ENCODE assay signal across 34 cellular contexts in the genomic region with DNA sequence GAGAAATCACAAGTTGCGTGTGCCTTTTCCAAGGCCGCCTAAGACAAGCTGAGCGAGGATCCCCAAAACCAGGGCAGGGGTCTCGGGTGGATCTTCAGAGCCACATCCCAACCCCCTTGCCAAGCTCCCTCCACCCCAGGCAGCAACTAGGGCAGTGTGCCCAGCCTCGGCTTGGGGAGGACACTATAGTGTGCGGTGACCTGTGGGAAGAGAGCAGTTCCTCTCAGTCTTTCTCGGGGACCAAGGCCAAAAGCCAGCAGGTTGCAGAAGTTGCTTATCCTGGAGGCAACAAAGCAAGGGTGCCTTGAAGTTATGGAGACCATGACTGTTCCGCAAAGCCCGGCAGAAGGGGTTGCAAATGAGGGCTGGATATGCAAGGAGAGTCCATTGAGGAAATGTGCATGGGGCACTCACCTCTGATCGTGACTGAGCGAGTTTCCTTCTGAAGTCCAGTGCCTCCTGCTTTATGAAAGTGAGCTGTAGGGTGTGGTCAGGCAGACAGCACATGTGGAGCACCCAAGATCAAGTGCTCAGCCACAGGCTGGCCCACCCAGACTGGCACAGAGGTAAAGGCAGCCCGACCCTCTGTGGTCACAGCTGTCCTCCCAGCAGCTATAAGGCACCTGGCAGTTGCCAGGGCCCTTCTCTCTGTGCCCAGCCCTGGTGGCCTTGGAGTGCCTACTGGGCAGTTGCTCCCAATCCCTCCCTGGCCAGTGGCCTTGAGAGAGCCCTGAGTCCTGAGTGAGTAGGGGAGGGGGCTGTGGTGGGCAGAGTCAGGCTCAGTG.
"Had no signal": no experiment of that assay in that cellular context is flagged by ENCODE, and none has a peak within 500 bp of the region (broad histone marks: within the 10 kb centered on the region; RNA-seq: fewer than 3 reads in every experiment).

No MANE protein-coding gene starts in this region.

- H3K4me3 Mint-ChIP-seq: activated B cell treated with CpG ODN at 0.5 μM for 24 hours; activated CD8-positive, alpha-beta T cell treated with anti-CD3 and anti-CD28 coated beads for 36 hours; activated naive CD4-positive, alpha-beta T cell treated with anti-CD3 and anti-CD28 coated beads for 36 hours; activated naive CD4-positive, alpha-beta T cell treated with anti-CD3 and anti-CD28 coated beads, Interleukin-2, amount 50 U/mL, for 24 hours; activated naive CD8-positive, alpha-beta T cell treated with anti-CD3 and anti-CD28 coated beads for 36 hours; activated naive CD8-positive, alpha-beta T cell treated with anti-CD3 and anti-CD28 coated beads, Interleukin-2, amount 50 U/mL, for 24 hours; activated T-helper 1 cell treated with anti-CD3 and anti-CD28 coated beads, Interleukin-12 subunit alpha, Interleukin-12 subunit beta, Interleukin-2, Interleukin-4 antibody, amounts not matched to agents 30 ng/mL and 10 ng/mL and 1 ng/mL, durations not matched to agents 14 hours and 24 hours and 36 hours; T-helper 17 cell; T-helper 2 cell treated with Interferon-gamma antibody and Interleukin-4, amounts not matched to agents 5 μg/mL and 100 μg/mL, for 36 hours had no signal

- H3K27me3 ChIP-seq: adrenal gland, body of pancreas, breast epithelium, colonic mucosa, gastroesophageal sphincter had no signal

- DNase-seq: activated B cell treated with CpG ODN at 0.5 μM for 24 hours; activated CD4-positive, alpha-beta T cell treated with anti-CD3 and anti-CD28 coated beads for 48 hours; activated CD4-positive, alpha-beta T cell treated with anti-CD3 and anti-CD28 coated beads, Interleukin-2, amount 50 U/mL, for 1 hour; activated CD4-positive, alpha-beta T cell treated with anti-CD3 and anti-CD28 coated beads, Interleukin-2, amount 50 U/mL, for 48 hours; activated CD8-positive, alpha-beta memory T cell treated with anti-CD3 and anti-CD28 coated beads for 24 hours; activated CD8-positive, alpha-beta T cell treated with anti-CD3 and anti-CD28 coated beads for 36 hours; activated effector memory CD4-positive, alpha-beta T cell treated with anti-CD3 and anti-CD28 coated beads, Interleukin-2, amount 50 U/mL, for 16 hours; activated naive CD4-positive, alpha-beta T cell treated with anti-CD3 and anti-CD28 coated beads for 36 hours; activated naive CD8-positive, alpha-beta T cell treated with anti-CD3 and anti-CD28 coated beads for 36 hours; activated naive CD8-positive, alpha-beta T cell treated with anti-CD3 and anti-CD28 coated beads, Interleukin-2, amount 50 U/mL, for 24 hours; activated T-cell treated with anti-CD3 and anti-CD28 coated beads, Interleukin-2, amount 50 U/mL, for 48 hours; amygdala; aorta; body of pancreas; central memory CD4-positive, alpha-beta T cell; cerebellar nuclear complex; colonic mucosa; effector CD8-positive, alpha-beta T cell; esophagus squamous epithelium; foreskin melanocyte; T-helper 1 cell; T-helper 17 cell; T1000; WERI-Rb-1 had no signal

- H3K36me3 Mint-ChIP-seq: activated naive CD4-positive, alpha-beta T cell treated with anti-CD3 and anti-CD28 coated beads, Interleukin-2, amount 50 U/mL, for 24 hours; activated naive CD8-positive, alpha-beta T cell treated with anti-CD3 and anti-CD28 coated beads for 36 hours had no signal

- H3K4me3 ChIP-seq: adrenal gland, body of pancreas, breast epithelium, cardiac muscle cell, colonic mucosa, esophagus squamous epithelium, gastroesophageal sphincter had no signal

- H3K9me3 Mint-ChIP-seq: activated B cell treated with CpG ODN at 0.5 μM for 24 hours; activated CD8-positive, alpha-beta T cell treated with anti-CD3 and anti-CD28 coated beads for 36 hours; activated naive CD4-positive, alpha-beta T cell treated with anti-CD3 and anti-CD28 coated beads for 36 hours; activated naive CD4-positive, alpha-beta T cell treated with anti-CD3 and anti-CD28 coated beads, Interleukin-2, amount 50 U/mL, for 24 hours; activated naive CD8-positive, alpha-beta T cell treated with anti-CD3 and anti-CD28 coated beads for 36 hours; activated naive CD8-positive, alpha-beta T cell treated with anti-CD3 and anti-CD28 coated beads, Interleukin-2, amount 50 U/mL, for 24 hours; activated T-helper 1 cell treated with anti-CD3 and anti-CD28 coated beads, Interleukin-12 subunit alpha, Interleukin-12 subunit beta, Interleukin-2, Interleukin-4 antibody, amounts not matched to agents 30 ng/mL and 10 ng/mL and 1 ng/mL, durations not matched to agents 14 hours and 24 hours and 36 hours; activated T-helper 2 cell treated with anti-CD3 and anti-CD28 coated beads, Interferon-gamma antibody, Interleukin-2, Interleukin-4, amounts not matched to agents 10 μg/mL and 5 μg/mL and 100 μg/mL, durations not matched to agents 14 hours and 24 hours and 36 hours; T-helper 2 cell treated with Interferon-gamma antibody and Interleukin-4, amounts not matched to agents 5 μg/mL and 100 μg/mL, for 36 hours had no signal

- H3K36me3 ChIP-seq: adrenal gland, breast epithelium, cardiac muscle cell, colonic mucosa, esophagus squamous epithelium, WERI-Rb-1 had no signal

- H3K4me1 Mint-ChIP-seq: activated naive CD4-positive, alpha-beta T cell treated with anti-CD3 and anti-CD28 coated beads, Interleukin-2, amount 50 U/mL, for 24 hours; activated naive CD8-positive, alpha-beta T cell treated with anti-CD3 and anti-CD28 coated beads for 36 hours; activated naive CD8-positive, alpha-beta T cell treated with anti-CD3 and anti-CD28 coated beads, Interleukin-2, amount 50 U/mL, for 24 hours; T-helper 17 cell had no signal

- H3K27ac ChIP-seq: adrenal gland, body of pancreas, breast epithelium, cardiac muscle cell, colonic mucosa, epithelial cell of prostate, esophagus squamous epithelium, gastroesophageal sphincter, WERI-Rb-1 had no signal

- H3K4me1 ChIP-seq: colonic mucosa had no signal

- H3K27me3 Mint-ChIP-seq: activated naive CD4-positive, alpha-beta T cell treated with anti-CD3 and anti-CD28 coated beads, Interleukin-2, amount 50 U/mL, for 24 hours had no signal

- H3K27ac Mint-ChIP-seq: activated B cell treated with CpG ODN at 0.5 μM for 24 hours; activated CD8-positive, alpha-beta T cell treated with anti-CD3 and anti-CD28 coated beads for 36 hours; activated naive CD4-positive, alpha-beta T cell treated with anti-CD3 and anti-CD28 coated beads for 36 hours; activated naive CD4-positive, alpha-beta T cell treated with anti-CD3 and anti-CD28 coated beads, Interleukin-2, amount 50 U/mL, for 24 hours; activated naive CD8-positive, alpha-beta T cell treated with anti-CD3 and anti-CD28 coated beads for 36 hours; activated naive CD8-positive, alpha-beta T cell treated with anti-CD3 and anti-CD28 coated beads, Interleukin-2, amount 50 U/mL, for 24 hours; activated T-helper 1 cell treated with anti-CD3 and anti-CD28 coated beads, Interleukin-12 subunit alpha, Interleukin-12 subunit beta, Interleukin-2, Interleukin-4 antibody, amounts not matched to agents 30 ng/mL and 10 ng/mL and 1 ng/mL, durations not matched to agents 14 hours and 24 hours and 36 hours; activated T-helper 2 cell treated with anti-CD3 and anti-CD28 coated beads, Interferon-gamma antibody, Interleukin-2, Interleukin-4, amounts not matched to agents 10 μg/mL and 5 μg/mL and 100 μg/mL, durations not matched to agents 14 hours and 24 hours and 36 hours; T-helper 17 cell; T-helper 2 cell treated with Interferon-gamma antibody and Interleukin-4, amounts not matched to agents 5 μg/mL and 100 μg/mL, for 36 hours had no signal

- H3K9me3 ChIP-seq: adrenal gland, body of pancreas, breast epithelium, colonic mucosa, esophagus squamous epithelium, gastroesophageal sphincter had no signal

- ATAC-seq: activated CD4-positive, CD25-positive, alpha-beta regulatory T cell treated with anti-CD3 and anti-CD28 coated beads, Interleukin-2, amount 50 U/mL, for 24 hours; activated CD8-positive, alpha-beta T cell treated with anti-CD3 and anti-CD28 coated beads for 36 hours; activated naive CD8-positive, alpha-beta T cell treated with anti-CD3 and anti-CD28 coated beads, Interleukin-2, amount 50 U/mL, for 24 hours; body of pancreas; gastroesophageal sphincter; T-helper 17 cell had no signal
